ENCODE assay signal across 8 cellular contexts in the genomic region with DNA sequence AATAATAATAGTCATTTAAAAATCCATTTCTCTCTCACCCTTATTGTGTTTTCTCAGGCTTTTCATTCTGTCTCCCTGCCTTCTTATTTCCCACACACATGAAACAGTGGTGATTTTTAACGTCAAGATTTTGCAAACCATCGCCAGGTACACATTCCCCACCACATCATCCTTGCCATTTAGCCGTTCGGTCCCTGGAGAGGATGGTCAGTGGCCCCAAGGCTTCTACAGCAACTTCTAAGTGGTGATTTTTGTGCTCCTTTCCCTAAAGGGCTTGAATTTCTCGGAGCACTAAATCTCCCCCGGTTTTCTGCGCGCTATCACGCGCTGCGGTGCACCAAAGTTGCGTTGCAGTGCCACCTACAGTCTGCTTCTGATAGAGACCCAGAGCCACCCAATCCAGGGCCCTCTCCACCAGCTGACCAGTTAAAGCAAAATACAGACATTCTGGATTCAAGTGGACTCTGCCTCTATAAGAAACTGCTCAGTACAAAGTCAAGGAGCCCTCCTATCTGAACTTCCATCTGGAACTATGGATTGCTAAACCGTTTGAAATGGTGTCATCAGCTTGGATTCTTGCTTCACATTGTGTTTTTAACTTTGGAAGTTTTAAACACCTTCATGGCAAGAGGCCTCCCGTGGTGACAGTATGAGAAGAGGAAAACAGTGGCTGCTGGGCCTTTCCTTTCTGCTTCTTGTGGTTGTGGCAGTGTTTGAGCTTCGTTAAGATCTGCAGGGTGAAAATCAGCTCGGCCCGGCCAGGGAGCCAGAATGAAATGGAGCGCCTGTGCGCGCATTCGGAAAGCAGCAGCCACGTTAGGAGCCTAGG.
DNase-seq lines count a peak whose midpoint lies in the region; ATAC-seq and TF ChIP-seq lines count a peak whose summit lies in the region.

No MANE protein-coding gene starts in this region.

- H3K9me2 ChIP-seq in Karpas-422 (replicated peaks; ENCODE audit: insufficient read depth, low read length): no peaks in the 10 kb centered on the region

- H3K36me3 ChIP-seq in Karpas-422 (ENCODE audit: insufficient read depth, low read length): no peaks in the 10 kb centered on the region
- no peaks in the 10 kb centered on the region for H3K36me3 ChIP-seq in SJCRH30
- H3K36me3 ChIP-seq in prostate gland: no peaks in the 10 kb centered on the region

- no peaks in the 10 kb centered on the region for H4K20me1 ChIP-seq in Karpas-422 (ENCODE audit: insufficient read depth, low read depth, low read length)

- peaks cover 4% of the 10 kb centered on the region for H3K27me3 Mint-ChIP-seq in activated naive CD4-positive, alpha-beta T cell treated with anti-CD3 and anti-CD28 coated beads for 36 hours (ENCODE audit: low read depth)

- no peak overlapping the region for H3K9ac ChIP-seq in Karpas-422 (ENCODE audit: low read length)

- peak overlapping the region; percentile 28; the same call in 1 of the 2 replicates for H2AFZ ChIP-seq in Karpas-422 (ENCODE audit: low read length)

- no peaks in the 10 kb centered on the region for H3K36me3 Mint-ChIP-seq in activated naive CD4-positive, alpha-beta T cell treated with anti-CD3 and anti-CD28 coated beads for 36 hours (ENCODE audit: low read depth)

- no peak overlapping the region for H3K27ac Mint-ChIP-seq in activated naive CD4-positive, alpha-beta T cell treated with anti-CD3 and anti-CD28 coated beads for 36 hours

- H3K9me3 Mint-ChIP-seq in activated naive CD4-positive, alpha-beta T cell treated with anti-CD3 and anti-CD28 coated beads for 36 hours: no peaks in the 10 kb centered on the region

- no peak overlapping the region for H3K4me3 Mint-ChIP-seq in activated naive CD4-positive, alpha-beta T cell treated with anti-CD3 and anti-CD28 coated beads for 36 hours

- TF ChIP-seq POLR2A in prostate gland (IDR thresholded peaks at IDR 0.05): no peak

- CTCF ChIA-PET in activated naive CD4-positive, alpha-beta T cell treated with anti-CD3 and anti-CD28 coated beads for 36 hours (lab: Charles Lee): interaction anchor here (0.6 to 2.2 kb wide), 17 partner anchors 12 to 483 kb away, joined by 3 to 11 read pairs (median 3); no protein-coding TSS in a partner anchor

- H3K27me3 ChIP-seq in Karpas-422 (ENCODE audit: low read length) (no peaks in the 10 kb centered on the region), SJCRH30 (no peaks in the 10 kb centered on the region), prostate gland (replicated peaks; ENCODE audit: insufficient read depth) (no peaks in the 10 kb centered on the region)

- ATAC-seq in GM21619 (IDR thresholded peaks at IDR 0.05; ENCODE audit: unreplicated experiment) (peak; percentile 93), Right ventricle myocardium inferior (peak; percentile 89)

- peak; percentile 36 to 84 (median 72) for TF ChIP-seq CTCF in prostate gland (IDR thresholded peaks at IDR 0.05)

- H3K4me1 Mint-ChIP-seq in activated naive CD4-positive, alpha-beta T cell treated with anti-CD3 and anti-CD28 coated beads for 36 hours (ENCODE audit: low read depth): peaks cover 3% of the 10 kb centered on the region

- H3K79me2 ChIP-seq in Karpas-422 (ENCODE audit: low read length): no peaks in the 10 kb centered on the region

- no peaks in the 10 kb centered on the region for H3K9me3 ChIP-seq in Karpas-422 (ENCODE audit: low read length)
- no peaks in the 10 kb centered on the region for H3K9me3 ChIP-seq in SJCRH30 (replicated peaks)
- H3K9me3 ChIP-seq in prostate gland: no peaks in the 10 kb centered on the region

- intact Hi-C loops in activated naive CD4-positive, alpha-beta T cell treated with anti-CD3 and anti-CD28 coated beads for 36 hours (cut with micrococcal nuclease): loop anchor here (1.0 to 10.0 kb wide), 6 partner anchors 74 to 1651 kb away; a partner anchor contains a TSS
- intact Hi-C loops in Right ventricle myocardium inferior (cut with DNase I): loop anchor here (2.0 to 5.0 kb wide), 4 partner anchors 74 to 389 kb away; no protein-coding TSS in a partner anchor
- intact Hi-C loops in prostate gland (cut with DNase I): loop anchor here (5.0 kb wide), 1 partner anchor 381 kb away; no protein-coding TSS in a partner anchor

- DNase-seq in EH (ENCODE audit: low read depth) (peak; percentile 55), Karpas-422 (peak; percentile 87), SJCRH30 (peak; percentile 62 to 86), Right ventricle myocardium inferior (ENCODE audit: missing footprints) (no peak), prostate gland (ENCODE audit: low spot score) (peak; percentile 56), cortex of kidney (lab: John Stamatoyannopoulos, UW) (no peak)
- DNase-seq in activated naive CD4-positive, alpha-beta T cell treated with anti-CD3 and anti-CD28 coated beads for 36 hours: peak; percentile 71

- WGBS in prostate gland: 37% methylated on average over 22 of the region's 22 CpGs

- H3K4me1 ChIP-seq in Karpas-422 (ENCODE audit: low read length): 0 out of 2 replicates have a peak, but pooled peaks cover 3% of the 10 kb centered on the region
- peaks cover 16% of the 10 kb centered on the region for H3K4me1 ChIP-seq in SJCRH30
- no peaks in the 10 kb centered on the region for H3K4me1 ChIP-seq in prostate gland (replicated peaks)

- no peak overlapping the region for H3K4me3 ChIP-seq in Karpas-422 (ENCODE audit: low read length)
- H3K4me3 ChIP-seq in SJCRH30: 0 out of 2 replicates have a peak overlapping the region, but pooled peaks have one; percentile 6
- H3K4me3 ChIP-seq in prostate gland: no peak overlapping the region

- H3K4me2 ChIP-seq in Karpas-422 (ENCODE audit: low read depth, low read length, poor library complexity, severe bottlenecking): peak overlapping the region; percentile 30

- H3K27ac ChIP-seq in Karpas-422 (ENCODE audit: low read length) (no peak overlapping the region), SJCRH30 (no peak overlapping the region), prostate gland (no peak overlapping the region)

Comparison
In these comparisons a context has a peak if more than half of its experiments do, and no peak if none do; other contexts are left out.
1. DNase-seq: peak in EH (single experiment), Karpas-422 (single experiment), SJCRH30 (2 of 2), activated naive CD4-positive, alpha-beta T cell treated with anti-CD3 and anti-CD28 coated beads for 36 hours (single experiment) and prostate gland (single experiment); none in Right ventricle myocardium inferior (single experiment) and cortex of kidney (single experiment).